ENCODE assay signal across 18 cellular contexts in the genomic region with DNA sequence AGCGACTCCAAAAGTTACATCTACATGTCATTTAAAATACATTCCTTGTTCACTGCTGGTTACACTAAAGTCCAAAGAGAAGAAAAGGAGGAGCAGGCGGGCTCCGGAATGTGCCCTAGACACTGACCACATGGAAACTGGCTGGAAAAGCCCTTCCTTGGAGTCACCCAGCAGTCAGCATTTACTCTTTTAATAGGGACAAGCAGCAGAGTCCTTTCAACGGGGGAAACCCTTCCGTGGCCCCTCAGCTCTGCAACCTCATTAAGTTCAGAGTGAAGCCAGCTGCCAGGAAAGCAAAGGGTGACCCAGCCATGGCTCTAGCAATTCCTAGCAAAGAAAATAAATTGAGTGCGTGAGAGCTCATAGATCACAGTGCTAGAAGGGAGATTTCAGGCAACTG.
DNase-seq lines count a peak whose midpoint lies in the region; ATAC-seq and TF ChIP-seq lines count a peak whose summit lies in the region.
"Had no signal": no experiment of that assay in that cellular context is flagged by ENCODE, and none has a peak within 500 bp of the region (broad histone marks: within the 10 kb centered on the region; RNA-seq: fewer than 3 reads in every experiment).

No MANE protein-coding gene starts in this region.

- H3K9me3 ChIP-seq in Panc1 (ENCODE audit: control insufficient read depth, insufficient read depth, low read depth, low read length) (no peaks in the 10 kb centered on the region), endodermal cell (ENCODE audit: control insufficient read depth, low read length) (no peaks in the 10 kb centered on the region), skeletal muscle tissue (ENCODE audit: control insufficient read depth in 3 of 3, low read length in 3 of 3) (no peaks in the 10 kb centered on the region), breast epithelium (no peaks in the 10 kb centered on the region)

- H3K9ac ChIP-seq in endodermal cell (ENCODE audit: extremely low read depth, low read length, poor library complexity, severe bottlenecking) (no peak overlapping the region), mesendoderm (ENCODE audit: low read length) (no peak overlapping the region), skeletal muscle tissue (ENCODE audit: low read depth in 1 of 3, low read length in 3 of 3) (no peak overlapping the region)

- CTCF ChIA-PET in Panc1 (lab: Charles Lee): interaction anchor here (0.6 to 0.7 kb wide), 3 partner anchors 96 to 141 kb away, joined by 3 to 6 read pairs (median 4); no protein-coding TSS in a partner anchor

- H3K79me2 ChIP-seq in mesendoderm (ENCODE audit: control insufficient read depth, insufficient read depth, low read length): no peaks in the 10 kb centered on the region

- H3K36me3 Mint-ChIP-seq in endodermal cell (ENCODE audit: low read depth): no peaks in the 10 kb centered on the region
- H3K36me3 Mint-ChIP-seq in stimulated activated memory B cell treated with anti-CD40 and anti-IgM and Interleukin-4, amounts not matched to agents 10 μg/mL and 1 μg/mL and 100 μg/mL, for 72 hours: no peaks in the 10 kb centered on the region
- H3K36me3 Mint-ChIP-seq in activated T-helper 1 cell treated with anti-CD3 and anti-CD28 coated beads, Interleukin-12 subunit alpha, Interleukin-12 subunit beta, Interleukin-2, Interleukin-4 antibody, amounts not matched to agents 30 ng/mL and 10 ng/mL and 1 ng/mL, durations not matched to agents 14 hours and 24 hours and 36 hours (ENCODE audit: low read depth): no peaks in the 10 kb centered on the region
- H3K36me3 Mint-ChIP-seq: activated naive CD4-positive, alpha-beta T cell treated with anti-CD3 and anti-CD28 coated beads, Interleukin-2, amount 50 U/mL, for 72 hours; CD4-positive, alpha-beta memory T cell had no signal

- no peaks in the 10 kb centered on the region for H3K79me1 ChIP-seq in mesendoderm (ENCODE audit: low read length)

- H3K27ac Mint-ChIP-seq in endodermal cell: peak overlapping the region; percentile 41
- H3K27ac Mint-ChIP-seq in stimulated activated memory B cell treated with anti-CD40 and anti-IgM and Interleukin-4, amounts not matched to agents 10 μg/mL and 1 μg/mL and 100 μg/mL, for 72 hours: no peak overlapping the region
- H3K27ac Mint-ChIP-seq in activated T-helper 1 cell treated with anti-CD3 and anti-CD28 coated beads, Interleukin-12 subunit alpha, Interleukin-12 subunit beta, Interleukin-2, Interleukin-4 antibody, amounts not matched to agents 30 ng/mL and 10 ng/mL and 1 ng/mL, durations not matched to agents 14 hours and 24 hours and 36 hours: no peak overlapping the region
- H3K27ac Mint-ChIP-seq: activated naive CD4-positive, alpha-beta T cell treated with anti-CD3 and anti-CD28 coated beads, Interleukin-2, amount 50 U/mL, for 72 hours; CD4-positive, alpha-beta memory T cell; naive thymus-derived CD8-positive, alpha-beta T cell had no signal

- intact Hi-C loops in Panc1 (cut with micrococcal nuclease; ENCODE audit: unreplicated experiment) (no loop called here), breast epithelium (cut with DNase I; ENCODE audit: low total_unique reads) (no loop called here)
- intact Hi-C loops in activated T-helper 1 cell treated with anti-CD3 and anti-CD28 coated beads, Interleukin-12 subunit alpha, Interleukin-12 subunit beta, Interleukin-2, Interleukin-4 antibody, amounts not matched to agents 30 ng/mL and 10 ng/mL and 1 ng/mL, durations not matched to agents 14 hours and 24 hours and 36 hours (cut with micrococcal nuclease): no loop called here

- H3K4me1 Mint-ChIP-seq in endodermal cell: peaks cover 39% of the 10 kb centered on the region
- H3K4me1 Mint-ChIP-seq in stimulated activated memory B cell treated with anti-CD40 and anti-IgM and Interleukin-4, amounts not matched to agents 10 μg/mL and 1 μg/mL and 100 μg/mL, for 72 hours: no peaks in the 10 kb centered on the region
- H3K4me1 Mint-ChIP-seq in activated T-helper 1 cell treated with anti-CD3 and anti-CD28 coated beads, Interleukin-12 subunit alpha, Interleukin-12 subunit beta, Interleukin-2, Interleukin-4 antibody, amounts not matched to agents 30 ng/mL and 10 ng/mL and 1 ng/mL, durations not matched to agents 14 hours and 24 hours and 36 hours (ENCODE audit: low read depth): no peaks in the 10 kb centered on the region
- H3K4me1 Mint-ChIP-seq: CD4-positive, alpha-beta memory T cell; naive thymus-derived CD8-positive, alpha-beta T cell had no signal

- POLR2A ChIA-PET in Panc1 (lab: Charles Lee): interaction anchor here (0.6 to 0.7 kb wide), 2 partner anchors 11 to 32 kb away, joined by 3 to 5 read pairs; no protein-coding TSS in a partner anchor

- no peak overlapping the region for H4K5ac ChIP-seq in mesendoderm (ENCODE audit: low read length)

- H3K27me3 ChIP-seq in Panc1 (ENCODE audit: control insufficient read depth, insufficient read depth, low read length): no peaks in the 10 kb centered on the region
- no peaks in the 10 kb centered on the region for H3K27me3 ChIP-seq in endodermal cell (ENCODE audit: control insufficient read depth, insufficient read depth, low read length, poor library complexity, severe bottlenecking)
- H3K27me3 ChIP-seq in mesendoderm (ENCODE audit: insufficient read depth, low read length, poor library complexity): no peaks in the 10 kb centered on the region
- no peaks in the 10 kb centered on the region for H3K27me3 ChIP-seq in skeletal muscle tissue (ENCODE audit: control insufficient read depth in 3 of 3, insufficient read depth in 3 of 3, low read length in 3 of 3)
- no peaks in the 10 kb centered on the region for H3K27me3 ChIP-seq in breast epithelium

- H3K4me1 ChIP-seq in Panc1 (ENCODE audit: control insufficient read depth, insufficient read depth, low read length): peaks cover 28% of the 10 kb centered on the region
- H3K4me1 ChIP-seq in endodermal cell (ENCODE audit: control insufficient read depth, insufficient read depth, low read length): peaks cover 4% of the 10 kb centered on the region
- peaks cover 11% of the 10 kb centered on the region for H3K4me1 ChIP-seq in mesendoderm (ENCODE audit: control insufficient read depth, low read depth, low read length)
- peaks cover 24 to 33% (median 25%) of the 10 kb centered on the region in 3 donors for H3K4me1 ChIP-seq in skeletal muscle tissue (ENCODE audit: control insufficient read depth in 3 of 3, insufficient read depth in 3 of 3, low read length in 3 of 3)
- peaks cover 0 to 8% of the 10 kb centered on the region in 2 donors for H3K4me1 ChIP-seq in breast epithelium

- no peak for ATAC-seq in Panc1
- no peak for ATAC-seq in stimulated activated memory B cell treated with anti-CD40 and anti-IgM and Interleukin-4, amounts not matched to agents 10 μg/mL and 1 μg/mL and 100 μg/mL, for 72 hours
- ATAC-seq: activated naive CD4-positive, alpha-beta T cell treated with anti-CD3 and anti-CD28 coated beads, Interleukin-2, amount 50 U/mL, for 72 hours; naive thymus-derived CD8-positive, alpha-beta T cell had no signal

- no peak overlapping the region for H2BK120ac ChIP-seq in mesendoderm (ENCODE audit: low read depth, low read length)

- no peak overlapping the region for H3K4me3 Mint-ChIP-seq in endodermal cell
- H3K4me3 Mint-ChIP-seq in stimulated activated memory B cell treated with anti-CD40 and anti-IgM and Interleukin-4, amounts not matched to agents 10 μg/mL and 1 μg/mL and 100 μg/mL, for 72 hours: no peak overlapping the region
- no peak overlapping the region for H3K4me3 Mint-ChIP-seq in activated T-helper 1 cell treated with anti-CD3 and anti-CD28 coated beads, Interleukin-12 subunit alpha, Interleukin-12 subunit beta, Interleukin-2, Interleukin-4 antibody, amounts not matched to agents 30 ng/mL and 10 ng/mL and 1 ng/mL, durations not matched to agents 14 hours and 24 hours and 36 hours
- H3K4me3 Mint-ChIP-seq: CD4-positive, alpha-beta memory T cell; naive thymus-derived CD8-positive, alpha-beta T cell had no signal

- peak overlapping the region; percentile 6 for H2AK5ac ChIP-seq in mesendoderm (ENCODE audit: low read length)

- BruUV-seq in Panc1 (replicated peaks; lab: Mats Ljungman, UMichigan): no TSS peak

- H3K4me2 ChIP-seq in mesendoderm (ENCODE audit: low read length): no peak overlapping the region
- H3K4me2 ChIP-seq: PC-9 had no signal

- no peak overlapping the region for H2BK15ac ChIP-seq in mesendoderm (replicated peaks; ENCODE audit: low read depth)

- H3K4me3 ChIP-seq in Panc1 (ENCODE audit: low read depth in 2 of 2, low read length in 2 of 2): no peak overlapping the region
- H3K4me3 ChIP-seq in endodermal cell (ENCODE audit: low read length): no peak overlapping the region
- no peak overlapping the region for H3K4me3 ChIP-seq in mesendoderm (ENCODE audit: low read length)
- H3K4me3 ChIP-seq in skeletal muscle tissue (ENCODE audit: low read length in 3 of 3): no peak overlapping the region
- no peak overlapping the region for H3K4me3 ChIP-seq in breast epithelium
- H3K4me3 ChIP-seq: PC-9 had no signal

- H3K23ac ChIP-seq in mesendoderm (ENCODE audit: low read length): peak overlapping the region; percentile 74

- no peaks in the 10 kb centered on the region for H3K9me3 Mint-ChIP-seq in endodermal cell
- H3K9me3 Mint-ChIP-seq in stimulated activated memory B cell treated with anti-CD40 and anti-IgM and Interleukin-4, amounts not matched to agents 10 μg/mL and 1 μg/mL and 100 μg/mL, for 72 hours: no peaks in the 10 kb centered on the region
- no peaks in the 10 kb centered on the region for H3K9me3 Mint-ChIP-seq in activated T-helper 1 cell treated with anti-CD3 and anti-CD28 coated beads, Interleukin-12 subunit alpha, Interleukin-12 subunit beta, Interleukin-2, Interleukin-4 antibody, amounts not matched to agents 30 ng/mL and 10 ng/mL and 1 ng/mL, durations not matched to agents 14 hours and 24 hours and 36 hours
- H3K9me3 Mint-ChIP-seq: activated naive CD4-positive, alpha-beta T cell treated with anti-CD3 and anti-CD28 coated beads, Interleukin-2, amount 50 U/mL, for 72 hours; CD4-positive, alpha-beta memory T cell; naive thymus-derived CD8-positive, alpha-beta T cell had no signal

- peak overlapping the region; percentile 4 for H3K18ac ChIP-seq in mesendoderm (ENCODE audit: low read length)

- DNase-seq in Panc1 (ENCODE audit: low read depth, low spot score) (no peak), endodermal cell (no peak), mesendoderm (no peak), NCI-H1417 treated with DMSO at 0.1 percent for 48 hours (lab: John Stamatoyannopoulos, UW) (no peak), breast epithelium (ENCODE audit: low spot score in 2 of 2) (no peak)
- no peak for DNase-seq in activated T-helper 1 cell treated with anti-CD3 and anti-CD28 coated beads, Interleukin-12 subunit alpha, Interleukin-12 subunit beta, Interleukin-2, Interleukin-4 antibody, amounts not matched to agents 30 ng/mL and 10 ng/mL and 1 ng/mL, durations not matched to agents 14 hours and 24 hours and 36 hours (ENCODE audit: low spot score)
- DNase-seq: activated T-cell treated with anti-CD3 and anti-CD28 coated beads, Interleukin-2, amount 50 U/mL, for 1 hour; CD4-positive, alpha-beta memory T cell; naive thymus-derived CD8-positive, alpha-beta T cell; NCI-H1930; NCI-H524; PC-9; stimulated activated CD4-positive, alpha-beta T cell treated with anti-CD3 and anti-CD28 coated beads, Interleukin-2, amount 100 ng/mL, for 48 hours; stimulated activated CD8-positive, alpha-beta memory T cell treated with anti-CD3 and anti-CD28 coated beads, Interleukin-4, amount 100 ng/mL, for 48 hours had no signal

- no peak for TF ChIP-seq CTCF in Panc1 (IDR thresholded peaks at IDR 0.05)
- no peak for TF ChIP-seq CTCF in endodermal cell (conservative IDR thresholded peaks at IDR 0.05)
- no peak for TF ChIP-seq CTCF in breast epithelium (IDR thresholded peaks at IDR 0.05)

- in situ Hi-C loops in Panc1 (cut with HindIII; ENCODE audit: low pct_unique_long_range_greater_than_20kb, low sequenced_read_pairs): no loop called here

- TF ChIP-seq POLR2A in breast epithelium (IDR thresholded peaks at IDR 0.05): no peak

- H3K27me3 Mint-ChIP-seq in endodermal cell (ENCODE audit: insufficient read depth): no peaks in the 10 kb centered on the region
- H3K27me3 Mint-ChIP-seq in stimulated activated memory B cell treated with anti-CD40 and anti-IgM and Interleukin-4, amounts not matched to agents 10 μg/mL and 1 μg/mL and 100 μg/mL, for 72 hours: peaks cover 39% of the 10 kb centered on the region
- peaks cover 23% of the 10 kb centered on the region for H3K27me3 Mint-ChIP-seq in activated T-helper 1 cell treated with anti-CD3 and anti-CD28 coated beads, Interleukin-12 subunit alpha, Interleukin-12 subunit beta, Interleukin-2, Interleukin-4 antibody, amounts not matched to agents 30 ng/mL and 10 ng/mL and 1 ng/mL, durations not matched to agents 14 hours and 24 hours and 36 hours (ENCODE audit: insufficient read depth)

- no peak overlapping the region for H2BK5ac ChIP-seq in mesendoderm (ENCODE audit: low read length)

- no peak overlapping the region for H3K4ac ChIP-seq in mesendoderm (ENCODE audit: low read depth, low read length)

- H3K56ac ChIP-seq in mesendoderm (ENCODE audit: low read length): no peak overlapping the region

- H3K27ac ChIP-seq in Panc1 (ENCODE audit: low read length) (peak overlapping the region; percentile 40), endodermal cell (ENCODE audit: low read depth, low read length) (peak overlapping the region; percentile 25), mesendoderm (ENCODE audit: low read depth, low read length) (no peak overlapping the region), skeletal muscle tissue (ENCODE audit: low read depth, low read length) (peak overlapping the region; percentile 48), breast epithelium (no peak overlapping the region)
- H3K27ac ChIP-seq: epithelial cell of prostate, PC-9 had no signal

- H3K36me3 ChIP-seq in Panc1 (ENCODE audit: control insufficient read depth, insufficient read depth, low read length): no peaks in the 10 kb centered on the region
- no peaks in the 10 kb centered on the region for H3K36me3 ChIP-seq in endodermal cell (ENCODE audit: control insufficient read depth, insufficient read depth, low read length)
- no peaks in the 10 kb centered on the region for H3K36me3 ChIP-seq in mesendoderm (ENCODE audit: control insufficient read depth, insufficient read depth, low read length)
- H3K36me3 ChIP-seq in skeletal muscle tissue (ENCODE audit: control insufficient read depth in 3 of 3, insufficient read depth in 3 of 3, low read length in 3 of 3): no peaks in the 10 kb centered on the region
- H3K36me3 ChIP-seq in breast epithelium: no peaks in the 10 kb centered on the region

- 52 to 80% methylated on average over 4 to 6 of the region's 6 CpGs for WGBS in endodermal cell (ENCODE audit: insufficient coverage in 1 of 2, insufficient read length in 1 of 2), 2 experiments
- no CpG with 5 or more reads among the region's 6 CpGs for WGBS in mesendoderm (ENCODE audit: extremely low coverage, insufficient coverage, low lambda C conversion rate)

- peak overlapping the region; percentile 94 for H4K8ac ChIP-seq in mesendoderm (ENCODE audit: low read depth, low read length)

Comparison
In these comparisons a context has a peak if more than half of its experiments do, and no peak if none do; other contexts are left out.
1. H3K27ac ChIP-seq: peak in Panc1 (single experiment), endodermal cell (single experiment) and skeletal muscle tissue (single experiment); none in mesendoderm (single experiment) and breast epithelium (0 of 2).